ENCODE assay signal across 24 cellular contexts in the genomic region with DNA sequence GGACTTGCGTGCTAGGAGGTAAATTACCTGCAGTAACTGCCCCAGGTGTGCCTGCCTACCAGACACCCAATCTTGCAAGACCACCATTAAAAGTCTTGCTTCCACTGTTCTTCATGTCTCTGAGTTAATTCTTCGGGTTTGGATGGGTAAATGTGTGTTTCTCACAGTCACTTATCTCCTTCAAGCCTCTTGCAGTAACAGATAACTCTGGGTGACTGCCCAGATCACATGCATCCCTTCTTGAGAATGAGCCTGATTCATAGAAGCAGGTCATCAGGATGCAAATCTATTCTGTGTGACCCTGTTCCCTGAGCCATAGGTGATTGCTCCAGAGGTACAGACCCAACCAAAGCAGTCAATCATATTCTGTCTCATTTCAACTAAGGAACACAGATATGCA.
A peak's percentile ranks its signal among the peaks of the same experiment; 100 is the strongest.
DNase-seq lines count a peak whose midpoint lies in the region; ATAC-seq and TF ChIP-seq lines count a peak whose summit lies in the region.
"Had no signal": no experiment of that assay in that cellular context is flagged by ENCODE, and none has a peak within 500 bp of the region (broad histone marks: within the 10 kb centered on the region; RNA-seq: fewer than 3 reads in every experiment).

No MANE protein-coding gene starts in this region.

- H3K9me2 ChIP-seq in PC-3 (replicated peaks; ENCODE audit: low read length) = no peaks in the 10 kb centered on the region

- no peak overlapping the region for H3K9ac ChIP-seq in PC-3 (ENCODE audit: low read length)
- H3K9ac ChIP-seq in colonic mucosa (ENCODE audit: low read depth in 2 of 2, low read length in 2 of 2) = no peak overlapping the region
- H3K9ac ChIP-seq: BLaER1, GM23248 had no signal

- H4K20me1 ChIP-seq in PC-3 (ENCODE audit: low read length) = no peaks in the 10 kb centered on the region
- H4K20me1 ChIP-seq: BLaER1 had no signal

- H3F3A ChIP-seq in PC-3 (ENCODE audit: low read length, unreplicated experiment) = no peaks in the 10 kb centered on the region

- H3K27ac ChIP-seq in PC-3 (ENCODE audit: low read length) (no peak overlapping the region), colonic mucosa (no peak overlapping the region)
- H3K27ac ChIP-seq: 22Rv1, BLaER1, C4-2B, GM23248 had no signal

- BruUV-seq in PC-3 (replicated peaks; lab: Mats Ljungman, UMichigan) = no TSS peak

- H3K9me3 Mint-ChIP-seq in activated CD4-positive, alpha-beta T cell treated with anti-CD3 and anti-CD28 coated beads, Interleukin-2, amount 10 ng/mL, durations not matched to agents 7 days and 5 days = no peaks in the 10 kb centered on the region
- no peaks in the 10 kb centered on the region for H3K9me3 Mint-ChIP-seq in activated CD4-positive, alpha-beta T cell treated with anti-CD3 and anti-CD28 coated beads for 36 hours (ENCODE audit: low read depth)
- H3K9me3 Mint-ChIP-seq: CD8-positive, alpha-beta T cell; H9; HFFc6 had no signal

- H3K27me3 ChIP-seq in PC-3 (ENCODE audit: low read length) = no peaks in the 10 kb centered on the region
- no peaks in the 10 kb centered on the region for H3K27me3 ChIP-seq in colonic mucosa
- H3K27me3 ChIP-seq: BLaER1 had no signal

- H3K27ac Mint-ChIP-seq in activated CD4-positive, alpha-beta T cell treated with anti-CD3 and anti-CD28 coated beads, Interleukin-2, amount 10 ng/mL, durations not matched to agents 7 days and 5 days = peak overlapping the region; percentile 34
- H3K27ac Mint-ChIP-seq in activated CD4-positive, alpha-beta T cell treated with anti-CD3 and anti-CD28 coated beads for 36 hours = no peak overlapping the region
- H3K27ac Mint-ChIP-seq: B cell; CD4-positive, CD25-positive, alpha-beta regulatory T cell; CD8-positive, alpha-beta T cell; H9; HFFc6 had no signal

- TF ChIP-seq CTCF in PC-3 (conservative IDR thresholded peaks at IDR 0.05; ENCODE audit: low read depth, low read length) (no peak), colonic mucosa (IDR thresholded peaks at IDR 0.05) (no peak)

- H3K4me1 ChIP-seq in PC-3 (ENCODE audit: insufficient read depth, low read length) (no peaks in the 10 kb centered on the region), colonic mucosa (no peaks in the 10 kb centered on the region)
- H3K4me1 ChIP-seq: BLaER1, Caco-2 had no signal

- intact Hi-C loops in activated CD4-positive, alpha-beta T cell treated with anti-CD3 and anti-CD28 coated beads for 36 hours (cut with DNase I, micrococcal nuclease) = no loop called here
- intact Hi-C loops in PC-3 (cut with micrococcal nuclease) (no loop called here), left cardiac atrium (cut with DNase I) (no loop called here), colonic mucosa (cut with DNase I) (no loop called here)

- CTCF ChIA-PET in activated CD4-positive, alpha-beta T cell treated with anti-CD3 and anti-CD28 coated beads, Interleukin-2, amount 10 ng/mL, durations not matched to agents 7 days and 5 days (lab: Charles Lee) = no interaction called here
- CTCF ChIA-PET in activated CD4-positive, alpha-beta T cell treated with anti-CD3 and anti-CD28 coated beads for 36 hours (lab: Charles Lee) = no interaction called here
- CTCF ChIA-PET in PC-3 (lab: Charles Lee) = no interaction called here

- no peak for ATAC-seq in activated CD4-positive, alpha-beta T cell treated with anti-CD3 and anti-CD28 coated beads for 36 hours
- ATAC-seq in PC-3 (no peak), left cardiac atrium (no peak)
- ATAC-seq: CD8-positive, alpha-beta T cell; GM12878; HCT116 had no signal

- no peak for DNase-seq in activated CD4-positive, alpha-beta T cell treated with anti-CD3 and anti-CD28 coated beads, Interleukin-2, amount 10 ng/mL, durations not matched to agents 7 days and 5 days
- DNase-seq in activated CD4-positive, alpha-beta T cell treated with anti-CD3 and anti-CD28 coated beads for 36 hours = no peak
- no peak for DNase-seq in PC-3
- peak; percentile 15 to 18 for DNase-seq in erythroblast (lab: John Stamatoyannopoulos, UW)
- no peak for DNase-seq in left cardiac atrium
- no peak for DNase-seq in pons (ENCODE audit: low spot score)
- DNase-seq in DMS53 (lab: John Stamatoyannopoulos, UW) = no peak
- no peak for DNase-seq in colonic mucosa
- DNase-seq: Caco-2; CD4-positive, CD25-positive, alpha-beta regulatory T cell; CD8-positive, alpha-beta T cell; DMS153; DMS79; EL; GDM1; GM23248; H9; HFFc6 had no signal

- no peaks in the 10 kb centered on the region for H3K9me3 ChIP-seq in PC-3 (ENCODE audit: low read length)
- H3K9me3 ChIP-seq in colonic mucosa = no peaks in the 10 kb centered on the region
- H3K9me3 ChIP-seq: Caco-2 had no signal

- H3K4me2 ChIP-seq in PC-3 (ENCODE audit: low read length) = no peak overlapping the region
- H3K4me2 ChIP-seq: BLaER1 had no signal

- H2AFZ ChIP-seq in PC-3 (ENCODE audit: low read length) = peak overlapping the region; percentile 20; the same call in 1 of the 2 replicates
- H2AFZ ChIP-seq: GM23248 had no signal

- no peaks in the 10 kb centered on the region for H3K36me3 ChIP-seq in PC-3 (ENCODE audit: low read depth, low read length)
- H3K36me3 ChIP-seq in colonic mucosa = no peaks in the 10 kb centered on the region
- H3K36me3 ChIP-seq: BLaER1 had no signal

- H3K79me2 ChIP-seq in PC-3 (ENCODE audit: low read length) = no peaks in the 10 kb centered on the region

- H3K4me3 ChIP-seq in PC-3 (ENCODE audit: low read length) (no peak overlapping the region), colonic mucosa (no peak overlapping the region)
- H3K4me3 ChIP-seq: BLaER1, GM12878, GM23248 had no signal

- no peaks in the 10 kb centered on the region for H3K36me3 Mint-ChIP-seq in activated CD4-positive, alpha-beta T cell treated with anti-CD3 and anti-CD28 coated beads, Interleukin-2, amount 10 ng/mL, durations not matched to agents 7 days and 5 days (ENCODE audit: low read depth)
- H3K36me3 Mint-ChIP-seq in activated CD4-positive, alpha-beta T cell treated with anti-CD3 and anti-CD28 coated beads for 36 hours (ENCODE audit: low read depth) = no peaks in the 10 kb centered on the region
- H3K36me3 Mint-ChIP-seq: CD4-positive, CD25-positive, alpha-beta regulatory T cell; CD8-positive, alpha-beta T cell had no signal

- no peaks in the 10 kb centered on the region for H3K4me1 Mint-ChIP-seq in activated CD4-positive, alpha-beta T cell treated with anti-CD3 and anti-CD28 coated beads, Interleukin-2, amount 10 ng/mL, durations not matched to agents 7 days and 5 days
- H3K4me1 Mint-ChIP-seq in activated CD4-positive, alpha-beta T cell treated with anti-CD3 and anti-CD28 coated beads for 36 hours = no peaks in the 10 kb centered on the region
- H3K4me1 Mint-ChIP-seq: B cell; CD4-positive, CD25-positive, alpha-beta regulatory T cell had no signal

- no peak overlapping the region for H3K4me3 Mint-ChIP-seq in activated CD4-positive, alpha-beta T cell treated with anti-CD3 and anti-CD28 coated beads, Interleukin-2, amount 10 ng/mL, durations not matched to agents 7 days and 5 days
- no peak overlapping the region for H3K4me3 Mint-ChIP-seq in activated CD4-positive, alpha-beta T cell treated with anti-CD3 and anti-CD28 coated beads for 36 hours
- H3K4me3 Mint-ChIP-seq: B cell; CD4-positive, CD25-positive, alpha-beta regulatory T cell; CD8-positive, alpha-beta T cell; H9 had no signal

- H3K27me3 Mint-ChIP-seq in activated CD4-positive, alpha-beta T cell treated with anti-CD3 and anti-CD28 coated beads, Interleukin-2, amount 10 ng/mL, durations not matched to agents 7 days and 5 days = peaks cover 6% of the 10 kb centered on the region
- peaks cover 39% of the 10 kb centered on the region for H3K27me3 Mint-ChIP-seq in activated CD4-positive, alpha-beta T cell treated with anti-CD3 and anti-CD28 coated beads for 36 hours

- POLR2A ChIA-PET in activated CD4-positive, alpha-beta T cell treated with anti-CD3 and anti-CD28 coated beads, Interleukin-2, amount 10 ng/mL, durations not matched to agents 7 days and 5 days (lab: Charles Lee) = no interaction called here
- POLR2A ChIA-PET in activated CD4-positive, alpha-beta T cell treated with anti-CD3 and anti-CD28 coated beads for 36 hours (lab: Charles Lee) = no interaction called here
- POLR2A ChIA-PET in PC-3 (lab: Charles Lee; ENCODE audit: unreplicated experiment) = no interaction called here

- no peak for TF ChIP-seq POLR2A in erythroblast (IDR thresholded peaks at IDR 0.05; ENCODE audit: low read length)

Comparison
In these comparisons a context has a peak if more than half of its experiments do, and no peak if none do; other contexts are left out.
1. DNase-seq: peak in erythroblast (2 of 2); none in activated CD4-positive, alpha-beta T cell treated with anti-CD3 and anti-CD28 coated beads, Interleukin-2, amount 10 ng/mL, durations not matched to agents 7 days and 5 days (single experiment), activated CD4-positive, alpha-beta T cell treated with anti-CD3 and anti-CD28 coated beads for 36 hours (single experiment), PC-3 (single experiment), left cardiac atrium (single experiment), pons (single experiment), DMS53 (single experiment) and colonic mucosa (single experiment).